ENCODE assay signal across 9 cellular contexts in genomic region chr9:112890106-112891081, GRCh38. TPM values are rescaled to one million over a fixed set of nuclear protein-coding genes. Genes with fewer than 3 reads are reported as not detected.
A peak's percentile ranks its signal among the peaks of the same experiment; 100 is the strongest.
DNase-seq lines count a peak whose midpoint lies in the region; ATAC-seq, FAIRE-seq and TF ChIP-seq lines count a peak whose summit lies in the region.
"Had no signal": no experiment of that assay in that cellular context is flagged by ENCODE, and none has a peak within 500 bp of the region (broad histone marks: within the 10 kb centered on the region; RNA-seq: fewer than 3 reads in every experiment).

TSS of gene SLC46A2 (minus strand) at chr9:112890876. CDS start at chr9:112890681, 195 bp downstream.

- DNase-seq in D341Med (ENCODE audit: low spot score) (peak; percentile 57), astrocyte (ENCODE audit: low read depth) (no peak), right atrium auricular region (ENCODE audit: low spot score) (no peak), osteocyte (ENCODE audit: extremely low spot score, unreplicated experiment) (no peak), activated T-cell treated with anti-CD3 and anti-CD28 coated beads for 4 hours (no peak), hippocampal formation (lab: John Stamatoyannopoulos, UW) (no peak)
- DNase-seq in activated CD8-positive, alpha-beta T cell treated with anti-CD3 and anti-CD28 coated beads, Interleukin-2, amount 10 ng/mL, durations not matched to agents 7 days and 5 days = no peak
- DNase-seq in activated CD4-positive, alpha-beta memory T cell treated with anti-CD3 and anti-CD28 coated beads, Interleukin-2, amount 10 ng/mL, durations not matched to agents 7 days and 5 days = no peak
- DNase-seq: NCI-H2029 treated with DMSO at 0.1 percent for 48 hours had no signal

- POLR2A ChIA-PET in activated CD8-positive, alpha-beta T cell treated with anti-CD3 and anti-CD28 coated beads, Interleukin-2, amount 10 ng/mL, durations not matched to agents 7 days and 5 days (lab: Charles Lee) = no interaction called here
- POLR2A ChIA-PET in activated CD4-positive, alpha-beta memory T cell treated with anti-CD3 and anti-CD28 coated beads, Interleukin-2, amount 10 ng/mL, durations not matched to agents 7 days and 5 days (lab: Charles Lee) = no interaction called here

- TF ChIP-seq CTCF in astrocyte (IDR thresholded peaks at IDR 0.05; ENCODE audit: insufficient read depth, low read depth, low read length) (no peak), right atrium auricular region (IDR thresholded peaks at IDR 0.05) (no peak), osteocyte (IDR thresholded peaks at IDR 0.05) (no peak)

- H3K27me3 Mint-ChIP-seq in astrocyte (ENCODE audit: low read depth, unreplicated experiment) (peaks cover 17% of the 10 kb centered on the region), osteocyte (ENCODE audit: unreplicated experiment) (peaks cover 17% of the 10 kb centered on the region)
- H3K27me3 Mint-ChIP-seq in activated CD8-positive, alpha-beta T cell treated with anti-CD3 and anti-CD28 coated beads, Interleukin-2, amount 10 ng/mL, durations not matched to agents 7 days and 5 days (ENCODE audit: low read depth) = peaks cover 38% of the 10 kb centered on the region
- H3K27me3 Mint-ChIP-seq in activated CD4-positive, alpha-beta memory T cell treated with anti-CD3 and anti-CD28 coated beads, Interleukin-2, amount 10 ng/mL, durations not matched to agents 7 days and 5 days = peaks cover 26% of the 10 kb centered on the region

- no peaks in the 10 kb centered on the region for H4K20me1 ChIP-seq in astrocyte (ENCODE audit: insufficient read depth, low read length)

- H3K4me1 Mint-ChIP-seq in astrocyte (ENCODE audit: low read depth, unreplicated experiment) = peaks cover 8% of the 10 kb centered on the region
- H3K4me1 Mint-ChIP-seq in osteocyte (ENCODE audit: unreplicated experiment) = peaks cover 8% of the 10 kb centered on the region
- no peaks in the 10 kb centered on the region for H3K4me1 Mint-ChIP-seq in activated CD8-positive, alpha-beta T cell treated with anti-CD3 and anti-CD28 coated beads, Interleukin-2, amount 10 ng/mL, durations not matched to agents 7 days and 5 days (ENCODE audit: low read depth)
- H3K4me1 Mint-ChIP-seq in activated CD4-positive, alpha-beta memory T cell treated with anti-CD3 and anti-CD28 coated beads, Interleukin-2, amount 10 ng/mL, durations not matched to agents 7 days and 5 days = peaks cover 10% of the 10 kb centered on the region

- peak within 1 kb of the TSS; percentile 33 for H3K4me3 ChIP-seq in astrocyte (ENCODE audit: insufficient read depth, low read depth, low read length)
- H3K4me3 ChIP-seq in right atrium auricular region = peak within 1 kb of the TSS; percentile 30 to 46

- H2AFZ ChIP-seq in astrocyte (ENCODE audit: low read depth, low read length) = peak within 1 kb of the TSS; percentile 34

- H3K36me3 ChIP-seq in astrocyte (ENCODE audit: insufficient read depth, low read length) (no peaks in the 10 kb centered on the region), right atrium auricular region (no peaks in the 10 kb centered on the region)

- H3K9ac ChIP-seq in astrocyte (ENCODE audit: low read length) = no peak within 1 kb of the TSS

- no peak for ATAC-seq in activated CD8-positive, alpha-beta T cell treated with anti-CD3 and anti-CD28 coated beads, Interleukin-2, amount 10 ng/mL, durations not matched to agents 7 days and 5 days

- H3K27ac Mint-ChIP-seq in astrocyte (ENCODE audit: unreplicated experiment) = no peak within 1 kb of the TSS
- H3K27ac Mint-ChIP-seq in osteocyte (ENCODE audit: unreplicated experiment) = no peak within 1 kb of the TSS
- H3K27ac Mint-ChIP-seq in activated CD8-positive, alpha-beta T cell treated with anti-CD3 and anti-CD28 coated beads, Interleukin-2, amount 10 ng/mL, durations not matched to agents 7 days and 5 days = no peak within 1 kb of the TSS
- H3K27ac Mint-ChIP-seq in activated CD4-positive, alpha-beta memory T cell treated with anti-CD3 and anti-CD28 coated beads, Interleukin-2, amount 10 ng/mL, durations not matched to agents 7 days and 5 days = no peak within 1 kb of the TSS

- H3K36me3 Mint-ChIP-seq in astrocyte (ENCODE audit: low read depth, unreplicated experiment) (peaks cover 5% of the 10 kb centered on the region), osteocyte (ENCODE audit: unreplicated experiment) (no peaks in the 10 kb centered on the region)
- no peaks in the 10 kb centered on the region for H3K36me3 Mint-ChIP-seq in activated CD8-positive, alpha-beta T cell treated with anti-CD3 and anti-CD28 coated beads, Interleukin-2, amount 10 ng/mL, durations not matched to agents 7 days and 5 days (ENCODE audit: low read depth)
- H3K36me3 Mint-ChIP-seq in activated CD4-positive, alpha-beta memory T cell treated with anti-CD3 and anti-CD28 coated beads, Interleukin-2, amount 10 ng/mL, durations not matched to agents 7 days and 5 days (ENCODE audit: low read depth) = no peaks in the 10 kb centered on the region

- no peaks in the 10 kb centered on the region for H3K79me2 ChIP-seq in astrocyte (ENCODE audit: insufficient read depth, low read length)

- H3K4me3 Mint-ChIP-seq in astrocyte (ENCODE audit: unreplicated experiment) = no peak within 1 kb of the TSS
- H3K4me3 Mint-ChIP-seq in osteocyte (ENCODE audit: unreplicated experiment) = peak within 1 kb of the TSS; percentile 53
- no peak within 1 kb of the TSS for H3K4me3 Mint-ChIP-seq in activated CD8-positive, alpha-beta T cell treated with anti-CD3 and anti-CD28 coated beads, Interleukin-2, amount 10 ng/mL, durations not matched to agents 7 days and 5 days
- H3K4me3 Mint-ChIP-seq in activated CD4-positive, alpha-beta memory T cell treated with anti-CD3 and anti-CD28 coated beads, Interleukin-2, amount 10 ng/mL, durations not matched to agents 7 days and 5 days = no peak within 1 kb of the TSS

- H3K4me1 ChIP-seq in astrocyte (ENCODE audit: insufficient read depth, low read length) (peaks cover 2% of the 10 kb centered on the region), right atrium auricular region (peaks cover 0 to 15% of the 10 kb centered on the region in 2 donors)

- no peaks in the 10 kb centered on the region for H3K9me3 ChIP-seq in astrocyte (ENCODE audit: insufficient read depth, low read depth, low read length)
- H3K9me3 ChIP-seq in right atrium auricular region = no peaks in the 10 kb centered on the region

- H3K9me3 Mint-ChIP-seq in astrocyte (ENCODE audit: unreplicated experiment) = peaks cover 3% of the 10 kb centered on the region
- H3K9me3 Mint-ChIP-seq in osteocyte (ENCODE audit: unreplicated experiment) = no peaks in the 10 kb centered on the region
- H3K9me3 Mint-ChIP-seq in activated CD8-positive, alpha-beta T cell treated with anti-CD3 and anti-CD28 coated beads, Interleukin-2, amount 10 ng/mL, durations not matched to agents 7 days and 5 days (ENCODE audit: insufficient read depth) = no peaks in the 10 kb centered on the region
- H3K9me3 Mint-ChIP-seq in activated CD4-positive, alpha-beta memory T cell treated with anti-CD3 and anti-CD28 coated beads, Interleukin-2, amount 10 ng/mL, durations not matched to agents 7 days and 5 days = no peaks in the 10 kb centered on the region

- H3K27ac ChIP-seq in astrocyte (ENCODE audit: low read depth, low read length) (no peak within 1 kb of the TSS), right atrium auricular region (no peak within 1 kb of the TSS)

- H3K4me2 ChIP-seq in astrocyte (ENCODE audit: low read length) = peak within 1 kb of the TSS; percentile 78

- no peak for FAIRE-seq in astrocyte (lab: Jason Lieb, UNC)

- CTCF ChIA-PET in activated CD8-positive, alpha-beta T cell treated with anti-CD3 and anti-CD28 coated beads, Interleukin-2, amount 10 ng/mL, durations not matched to agents 7 days and 5 days (lab: Charles Lee) = no interaction called here
- CTCF ChIA-PET in activated CD4-positive, alpha-beta memory T cell treated with anti-CD3 and anti-CD28 coated beads, Interleukin-2, amount 10 ng/mL, durations not matched to agents 7 days and 5 days (lab: Charles Lee) = no interaction called here

- H3K27me3 ChIP-seq in astrocyte (ENCODE audit: insufficient read depth, low read length) (peaks cover 8% of the 10 kb centered on the region), right atrium auricular region (no peaks in the 10 kb centered on the region)

RNA-seq across cellular contexts. Expression of gene SLC46A2, which starts in this region (rescaled TPM):
- total RNA-seq in astrocyte = not detected in 2 replicates
- under 1 TPM in 1 of 2 donors, not detected in 1; 0.43 TPM for total RNA-seq in right atrium auricular region
- not detected in 2 replicates for total RNA-seq in osteocyte
- not detected for total RNA-seq in activated CD8-positive, alpha-beta T cell treated with anti-CD3 and anti-CD28 coated beads, Interleukin-2, amount 10 ng/mL, durations not matched to agents 7 days and 5 days
- total RNA-seq in activated CD4-positive, alpha-beta memory T cell treated with anti-CD3 and anti-CD28 coated beads, Interleukin-2, amount 10 ng/mL, durations not matched to agents 7 days and 5 days = not detected
